17 cellular contexts compared by ENCODE assay signal in the genomic region with DNA sequence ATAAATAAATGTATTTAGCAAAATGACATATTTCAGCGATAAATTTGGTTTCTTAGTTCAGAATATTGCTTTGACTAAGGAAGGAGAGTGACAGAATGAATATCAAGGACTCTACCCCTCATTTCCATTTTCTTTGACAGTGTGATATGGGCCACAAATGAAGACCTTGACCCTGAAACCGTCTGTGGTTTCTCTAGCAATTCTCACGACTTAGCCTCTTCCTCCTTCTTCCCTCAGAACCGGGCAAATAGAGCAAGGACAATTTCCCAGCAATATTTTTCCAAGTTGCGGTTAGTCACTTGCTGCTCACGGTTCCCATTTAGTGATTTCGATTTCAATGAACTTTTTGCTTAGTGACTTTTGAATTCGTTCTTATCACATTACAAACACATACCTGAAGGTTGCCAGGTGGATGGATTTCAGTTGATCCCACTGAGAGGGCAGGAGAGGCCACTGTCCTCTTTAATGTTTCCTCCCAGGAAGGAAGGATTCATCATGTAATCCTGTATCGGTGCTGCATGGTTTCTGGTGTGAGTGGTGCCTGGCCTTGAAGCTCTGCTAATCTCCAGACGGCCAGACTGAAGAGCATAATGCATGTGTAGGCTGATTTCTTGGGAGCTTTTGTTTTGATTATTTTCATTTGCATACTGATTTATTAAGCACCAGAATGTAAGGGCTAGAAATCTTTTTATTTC.
DNase-seq lines count a peak whose midpoint lies in the region; ATAC-seq, FAIRE-seq and TF ChIP-seq lines count a peak whose summit lies in the region.
"Had no signal": no experiment of that assay in that cellular context is flagged by ENCODE, and none has a peak within 500 bp of the region (broad histone marks: within the 10 kb centered on the region; RNA-seq: fewer than 3 reads in every experiment).

No MANE protein-coding gene starts in this region.

- peak overlapping the region in 1 of 2 donors; percentile 55 for H3K4me3 Mint-ChIP-seq in activated T-cell treated with anti-CD3 and anti-CD28 coated beads, Interleukin-2, amount 50 U/mL, for 72 hours
- no peak overlapping the region for H3K4me3 Mint-ChIP-seq in stimulated activated naive CD8-positive, alpha-beta T cell treated with anti-CD3 and anti-CD28 coated beads, Interleukin-15, amount 100 ng/mL, for 72 hours

- peak; percentile 35 for FAIRE-seq in endothelial cell of umbilical vein (lab: Jason Lieb, UNC)

- POLR2A ChIA-PET in endothelial cell of umbilical vein (lab: Charles Lee), result no interaction called here

- H3K27me3 ChIP-seq in SJSA1 (replicated peaks), result no peaks in the 10 kb centered on the region
- H3K27me3 ChIP-seq in endothelial cell of umbilical vein (ENCODE audit: control insufficient read depth in 2 of 2, insufficient read depth in 2 of 2, low read length in 2 of 2), result no peaks in the 10 kb centered on the region
- H3K27me3 ChIP-seq: stomach had no signal

- TF ChIP-seq POLR2A in endothelial cell of umbilical vein (IDR thresholded peaks at IDR 0.05; ENCODE audit: low read depth, low read length), result no peak

- no peak overlapping the region for H3K4me3 ChIP-seq in SJSA1
- no peak overlapping the region for H3K4me3 ChIP-seq in endothelial cell of umbilical vein (replicated peaks in 1 of 3; ENCODE audit: insufficient read depth in 1 of 3, low read depth in 1 of 3, low read length in 3 of 3)
- H3K4me3 ChIP-seq: stomach had no signal

- dilution Hi-C loops in endothelial cell of umbilical vein (cut with MboI; ENCODE audit: extremely low pct_ligation_motif_present, low sequenced_read_pairs), result no loop called here

- no peaks in the 10 kb centered on the region for H3K27me3 Mint-ChIP-seq in activated T-cell treated with anti-CD3 and anti-CD28 coated beads, Interleukin-2, amount 50 U/mL, for 72 hours (ENCODE audit: low read depth)
- H3K27me3 Mint-ChIP-seq in stimulated activated naive CD8-positive, alpha-beta T cell treated with anti-CD3 and anti-CD28 coated beads, Interleukin-15, amount 100 ng/mL, for 72 hours, result no peaks in the 10 kb centered on the region

- ATAC-seq in activated T-cell treated with anti-CD3 and anti-CD28 coated beads, Interleukin-2, amount 50 U/mL, for 72 hours (replicated peaks in 1 of 2), result no peak
- ATAC-seq in stimulated activated naive CD8-positive, alpha-beta T cell treated with anti-CD3 and anti-CD28 coated beads, Interleukin-15, amount 100 ng/mL, for 72 hours, result peak; percentile 60
- ATAC-seq in HG02970 (IDR thresholded peaks at IDR 0.05; ENCODE audit: low FRiP score, unreplicated experiment), result no peak

- TF ChIP-seq CTCF in endothelial cell of umbilical vein (IDR thresholded peaks at IDR 0.05; ENCODE audit: extremely low read depth in 1 of 2, insufficient read depth in 1 of 2, low read depth in 1 of 2, low read length in 2 of 2), result no peak

- no peak for DNase-seq in activated T-cell treated with anti-CD3 and anti-CD28 coated beads, Interleukin-2, amount 50 U/mL, for 72 hours
- no peak for DNase-seq in activated T-cell treated with anti-CD3 and anti-CD28 coated beads, Interleukin-2, amount 50 U/mL, for 1 hour
- no peak for DNase-seq in SJSA1 (ENCODE audit: low read depth in 1 of 2, low spot score in 2 of 2)
- DNase-seq in endothelial cell of umbilical vein (ENCODE audit: low read depth, low spot score), result no peak
- DNase-seq in stimulated activated naive CD8-positive, alpha-beta T cell treated with anti-CD3 and anti-CD28 coated beads, Interleukin-15, amount 100 ng/mL, for 72 hours, result no peak
- DNase-seq in activated CD4-positive, alpha-beta T cell treated with anti-CD3 and anti-CD28 coated beads, Interleukin-2, amount 50 U/mL, for 1 hour, result no peak
- DNase-seq in C1 segment of cervical spinal cord (lab: John Stamatoyannopoulos, UW), result no peak
- DNase-seq: activated naive CD4-positive, alpha-beta T cell treated with anti-CD3 and anti-CD28 coated beads, Interleukin-2, amount 50 U/mL, for 16 hours; central memory CD4-positive, alpha-beta T cell; foreskin melanocyte; mesenchymal stem cell; MM.1S; NCI-H2107; nucleus accumbens; SHP77 treated with DMSO at 0.1 percent for 48 hours; stomach had no signal

- H3K27ac Mint-ChIP-seq in activated T-cell treated with anti-CD3 and anti-CD28 coated beads, Interleukin-2, amount 50 U/mL, for 72 hours, result peak overlapping the region; percentile 44
- no peak overlapping the region for H3K27ac Mint-ChIP-seq in stimulated activated naive CD8-positive, alpha-beta T cell treated with anti-CD3 and anti-CD28 coated beads, Interleukin-15, amount 100 ng/mL, for 72 hours

- no peaks in the 10 kb centered on the region for H3K9me3 Mint-ChIP-seq in activated T-cell treated with anti-CD3 and anti-CD28 coated beads, Interleukin-2, amount 50 U/mL, for 72 hours
- H3K9me3 Mint-ChIP-seq in stimulated activated naive CD8-positive, alpha-beta T cell treated with anti-CD3 and anti-CD28 coated beads, Interleukin-15, amount 100 ng/mL, for 72 hours, result no peaks in the 10 kb centered on the region

- no peak overlapping the region for H2AFZ ChIP-seq in endothelial cell of umbilical vein (ENCODE audit: low read depth, low read length)

- peaks cover 45% of the 10 kb centered on the region for H3K4me1 Mint-ChIP-seq in activated T-cell treated with anti-CD3 and anti-CD28 coated beads, Interleukin-2, amount 50 U/mL, for 72 hours (ENCODE audit: low read depth)
- peaks cover 26% of the 10 kb centered on the region for H3K4me1 Mint-ChIP-seq in stimulated activated naive CD8-positive, alpha-beta T cell treated with anti-CD3 and anti-CD28 coated beads, Interleukin-15, amount 100 ng/mL, for 72 hours

- no peaks in the 10 kb centered on the region for H3K36me3 ChIP-seq in SJSA1
- no peaks in the 10 kb centered on the region for H3K36me3 ChIP-seq in endothelial cell of umbilical vein (ENCODE audit: control insufficient read depth in 2 of 2, extremely low read depth in 1 of 2, insufficient read depth in 2 of 2, low read length in 2 of 2)
- H3K36me3 ChIP-seq: stomach had no signal

- no peaks in the 10 kb centered on the region for H3K9me3 ChIP-seq in SJSA1 (replicated peaks)
- H3K9me3 ChIP-seq in endothelial cell of umbilical vein (replicated peaks; ENCODE audit: control insufficient read depth, insufficient read depth, low read length), result no peaks in the 10 kb centered on the region
- H3K9me3 ChIP-seq: stomach had no signal

- H3K4me1 ChIP-seq in SJSA1 (replicated peaks) (peaks cover 11% of the 10 kb centered on the region), endothelial cell of umbilical vein (ENCODE audit: control insufficient read depth, extremely low read depth, insufficient read depth, low read length) (no peaks in the 10 kb centered on the region)

- intact Hi-C loops in endothelial cell of umbilical vein (cut with micrococcal nuclease), result no loop called here

- CTCF ChIA-PET in endothelial cell of umbilical vein (lab: Charles Lee), result interaction anchor here (1.0 to 1.1 kb wide), 2 partner anchors 77 to 86 kb away, joined by 3 read pairs; partner anchors contain the start of gene CHST11

- H3K27ac ChIP-seq in SJSA1, result peak overlapping the region; percentile 53; the same call in 1 of the 2 replicates
- H3K27ac ChIP-seq in endothelial cell of umbilical vein (ENCODE audit: insufficient read depth, low read depth, low read length), result no peak overlapping the region

- H3K36me3 Mint-ChIP-seq in activated T-cell treated with anti-CD3 and anti-CD28 coated beads, Interleukin-2, amount 50 U/mL, for 72 hours (ENCODE audit: insufficient read depth in 2 of 2), result peaks cover 0 to 2% of the 10 kb centered on the region in 2 donors

- no peaks in the 10 kb centered on the region for H4K20me1 ChIP-seq in endothelial cell of umbilical vein (replicated peaks; ENCODE audit: control insufficient read depth, extremely low read depth, insufficient read depth, low read length)

- H3K79me2 ChIP-seq in endothelial cell of umbilical vein (ENCODE audit: control insufficient read depth, insufficient read depth, low read length), result peaks cover 1% of the 10 kb centered on the region

- BruUV-seq in endothelial cell of umbilical vein (replicated peaks; lab: Mats Ljungman, UMichigan), result no TSS peak

- no peaks in the 10 kb centered on the region for H3K9me1 ChIP-seq in endothelial cell of umbilical vein (replicated peaks; ENCODE audit: control insufficient read depth, extremely low read depth, insufficient read depth, low read length)

- no peak overlapping the region for H3K4me2 ChIP-seq in endothelial cell of umbilical vein (ENCODE audit: insufficient read depth, low read length)

- no peak overlapping the region for H3K9ac ChIP-seq in endothelial cell of umbilical vein (replicated peaks; ENCODE audit: extremely low read depth, insufficient read depth, low read length)

TF ChIP-seq in endothelial cell of umbilical vein, 7 proteins besides CTCF, POLR2A, EP300 and RAD21:
- no peak for TF ChIP-seq JUN (IDR thresholded peaks at IDR 0.05; ENCODE audit: borderline replicate concordance, insufficient read depth, insufficient read length, low read depth)
- no peak for TF ChIP-seq MYC (IDR thresholded peaks at IDR 0.05; ENCODE audit: low read depth, low read length)
- no peak for TF ChIP-seq FOS (IDR thresholded peaks at IDR 0.05; ENCODE audit: borderline replicate concordance, insufficient read depth, low read length)
- TF ChIP-seq POLR2AphosphoS5 (IDR thresholded peaks at IDR 0.05; ENCODE audit: insufficient read depth, low read depth, low read length), result no peak
- TF ChIP-seq EZH2 (IDR thresholded peaks at IDR 0.05; ENCODE audit: borderline replicate concordance, low read depth, low read length, severe bottlenecking), result no peak
- TF ChIP-seq, protein P1, sequence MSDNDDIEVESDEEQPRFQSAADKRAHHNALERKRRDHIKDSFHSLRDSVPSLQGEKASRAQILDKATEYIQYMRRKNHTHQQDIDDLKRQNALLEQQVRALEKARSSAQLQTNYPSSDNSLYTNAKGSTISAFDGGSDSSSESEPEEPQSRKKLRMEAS (IDR thresholded peaks at IDR 0.05; ENCODE audit: insufficient read depth, insufficient read length), result no peak
- TF ChIP-seq GATA2 (IDR thresholded peaks at IDR 0.05; ENCODE audit: insufficient read depth, insufficient read length, low read depth, low read length), result no peak
